In genomic region chr5:117379521-117379920, GRCh38 we compare ENCODE assay signal across 33 cellular contexts.
"Had no signal": no experiment of that assay in that cellular context is flagged by ENCODE, and none has a peak within 500 bp of the region (broad histone marks: within the 10 kb centered on the region; RNA-seq: fewer than 3 reads in every experiment).

No MANE protein-coding gene starts in this region.

- H3K4me3 Mint-ChIP-seq: activated B cell treated with CpG ODN at 0.5 μM for 24 hours; activated CD8-positive, alpha-beta memory T cell treated with anti-CD3 and anti-CD28 coated beads, Interleukin-2, amount 10 ng/mL, durations not matched to agents 7 days and 5 days; activated CD8-positive, alpha-beta T cell treated with anti-CD3 and anti-CD28 coated beads for 36 hours; activated naive CD4-positive, alpha-beta T cell treated with anti-CD3 and anti-CD28 coated beads, Interleukin-2, amount 10 ng/mL, durations not matched to agents 7 days and 5 days; activated naive CD8-positive, alpha-beta T cell treated with anti-CD3 and anti-CD28 coated beads, Interleukin-2, amount 10 ng/mL, durations not matched to agents 7 days and 5 days; activated T-helper 1 cell treated with anti-CD3 and anti-CD28 coated beads, Interleukin-12 subunit alpha, Interleukin-12 subunit beta, Interleukin-2, Interleukin-4 antibody, amounts not matched to agents 30 ng/mL and 10 ng/mL and 1 ng/mL, durations not matched to agents 14 hours and 24 hours and 36 hours; brain; central memory CD8-positive, alpha-beta T cell; T-helper 17 cell; T-helper 2 cell treated with Interferon-gamma antibody and Interleukin-4, amounts not matched to agents 5 μg/mL and 100 μg/mL, for 36 hours had no signal

- H3K4me1 Mint-ChIP-seq: activated B cell treated with CpG ODN at 0.5 μM for 24 hours; activated CD8-positive, alpha-beta memory T cell treated with anti-CD3 and anti-CD28 coated beads, Interleukin-2, amount 10 ng/mL, durations not matched to agents 7 days and 5 days; activated naive CD4-positive, alpha-beta T cell treated with anti-CD3 and anti-CD28 coated beads, Interleukin-2, amount 10 ng/mL, durations not matched to agents 7 days and 5 days; activated naive CD8-positive, alpha-beta T cell treated with anti-CD3 and anti-CD28 coated beads, Interleukin-2, amount 10 ng/mL, durations not matched to agents 7 days and 5 days; brain; central memory CD8-positive, alpha-beta T cell; T-helper 17 cell had no signal

- H3K79me2 ChIP-seq: hepatocyte had no signal

- H3K36me3 Mint-ChIP-seq: activated CD8-positive, alpha-beta memory T cell treated with anti-CD3 and anti-CD28 coated beads, Interleukin-2, amount 10 ng/mL, durations not matched to agents 7 days and 5 days; activated naive CD4-positive, alpha-beta T cell treated with anti-CD3 and anti-CD28 coated beads, Interleukin-2, amount 10 ng/mL, durations not matched to agents 7 days and 5 days; activated naive CD4-positive, alpha-beta T cell treated with anti-CD3 and anti-CD28 coated beads, Interleukin-2, amount 50 U/mL, for 72 hours; activated naive CD8-positive, alpha-beta T cell treated with anti-CD3 and anti-CD28 coated beads, Interleukin-2, amount 10 ng/mL, durations not matched to agents 7 days and 5 days; brain had no signal

- H2AFZ ChIP-seq: hepatocyte had no signal

- H3K27me3 Mint-ChIP-seq: activated B cell treated with CpG ODN at 0.5 μM for 24 hours; activated CD8-positive, alpha-beta memory T cell treated with anti-CD3 and anti-CD28 coated beads, Interleukin-2, amount 10 ng/mL, durations not matched to agents 7 days and 5 days; activated CD8-positive, alpha-beta T cell treated with anti-CD3 and anti-CD28 coated beads for 36 hours; activated naive CD4-positive, alpha-beta T cell treated with anti-CD3 and anti-CD28 coated beads, Interleukin-2, amount 10 ng/mL, durations not matched to agents 7 days and 5 days; activated naive CD8-positive, alpha-beta T cell treated with anti-CD3 and anti-CD28 coated beads, Interleukin-2, amount 10 ng/mL, durations not matched to agents 7 days and 5 days; brain; central memory CD8-positive, alpha-beta T cell; T-helper 17 cell had no signal

- H3K4me1 ChIP-seq: ascending aorta, breast epithelium, esophagus squamous epithelium, gastrocnemius medialis, heart right ventricle had no signal

- H3K27ac Mint-ChIP-seq: activated B cell treated with CpG ODN at 0.5 μM for 24 hours; activated CD8-positive, alpha-beta memory T cell treated with anti-CD3 and anti-CD28 coated beads, Interleukin-2, amount 10 ng/mL, durations not matched to agents 7 days and 5 days; activated CD8-positive, alpha-beta T cell treated with anti-CD3 and anti-CD28 coated beads for 36 hours; activated naive CD4-positive, alpha-beta T cell treated with anti-CD3 and anti-CD28 coated beads, Interleukin-2, amount 10 ng/mL, durations not matched to agents 7 days and 5 days; activated naive CD4-positive, alpha-beta T cell treated with anti-CD3 and anti-CD28 coated beads, Interleukin-2, amount 50 U/mL, for 72 hours; activated naive CD8-positive, alpha-beta T cell treated with anti-CD3 and anti-CD28 coated beads, Interleukin-2, amount 10 ng/mL, durations not matched to agents 7 days and 5 days; activated T-helper 1 cell treated with anti-CD3 and anti-CD28 coated beads, Interleukin-12 subunit alpha, Interleukin-12 subunit beta, Interleukin-2, Interleukin-4 antibody, amounts not matched to agents 30 ng/mL and 10 ng/mL and 1 ng/mL, durations not matched to agents 14 hours and 24 hours and 36 hours; brain; T-helper 17 cell; T-helper 2 cell treated with Interferon-gamma antibody and Interleukin-4, amounts not matched to agents 5 μg/mL and 100 μg/mL, for 36 hours had no signal

- H3K4me3 ChIP-seq: ascending aorta, breast epithelium, esophagus squamous epithelium, gastrocnemius medialis, heart right ventricle, hepatocyte had no signal

- H3K9me3 ChIP-seq: ascending aorta, breast epithelium, esophagus squamous epithelium, gastrocnemius medialis had no signal

- H3K9me3 Mint-ChIP-seq: activated B cell treated with CpG ODN at 0.5 μM for 24 hours; activated naive CD4-positive, alpha-beta T cell treated with anti-CD3 and anti-CD28 coated beads, Interleukin-2, amount 10 ng/mL, durations not matched to agents 7 days and 5 days; activated naive CD8-positive, alpha-beta T cell treated with anti-CD3 and anti-CD28 coated beads, Interleukin-2, amount 10 ng/mL, durations not matched to agents 7 days and 5 days; activated T-helper 1 cell treated with anti-CD3 and anti-CD28 coated beads, Interleukin-12 subunit alpha, Interleukin-12 subunit beta, Interleukin-2, Interleukin-4 antibody, amounts not matched to agents 30 ng/mL and 10 ng/mL and 1 ng/mL, durations not matched to agents 14 hours and 24 hours and 36 hours; T-helper 2 cell treated with Interferon-gamma antibody and Interleukin-4, amounts not matched to agents 5 μg/mL and 100 μg/mL, for 36 hours had no signal

- H3K27ac ChIP-seq: ascending aorta, breast epithelium, esophagus squamous epithelium, gastrocnemius medialis, heart right ventricle, hepatocyte, WERI-Rb-1 had no signal

- H3K27me3 ChIP-seq: ascending aorta, breast epithelium, esophagus squamous epithelium, gastrocnemius medialis, heart right ventricle, hepatocyte had no signal

- DNase-seq: activated B cell treated with CpG ODN at 0.5 μM for 24 hours; activated CD4-positive, alpha-beta T cell treated with anti-CD3 and anti-CD28 coated beads for 48 hours; activated CD4-positive, alpha-beta T cell treated with anti-CD3 and anti-CD28 coated beads, Interleukin-2, amount 50 U/mL, for 1 hour; activated CD4-positive, alpha-beta T cell treated with anti-CD3 and anti-CD28 coated beads, Interleukin-2, amount 50 U/mL, for 48 hours; activated CD8-positive, alpha-beta memory T cell treated with anti-CD3 and anti-CD28 coated beads, Interleukin-2, amount 10 ng/mL, durations not matched to agents 7 days and 5 days; activated CD8-positive, alpha-beta memory T cell treated with anti-CD3 and anti-CD28 coated beads, Interleukin-2, amount 50 U/mL, for 4 hours; activated CD8-positive, alpha-beta T cell treated with anti-CD3 and anti-CD28 coated beads for 36 hours; activated gamma-delta T cell; activated naive CD4-positive, alpha-beta T cell; activated naive CD4-positive, alpha-beta T cell treated with anti-CD3 and anti-CD28 coated beads, Interleukin-2, amount 10 ng/mL, durations not matched to agents 7 days and 5 days; activated naive CD8-positive, alpha-beta T cell treated with anti-CD3 and anti-CD28 coated beads, Interleukin-2, amount 10 ng/mL, durations not matched to agents 7 days and 5 days; activated T-cell treated with anti-CD3 and anti-CD28 coated beads, Interleukin-2, amount 50 U/mL, for 1 hour; activated T-cell treated with anti-CD3 and anti-CD28 coated beads, Interleukin-2, amount 50 U/mL, for 48 hours; effector CD8-positive, alpha-beta T cell; erythroblast; esophagus squamous epithelium; foreskin fibroblast; gastrocnemius medialis; glutamatergic neuron; heart right ventricle; T-helper 1 cell; T-helper 17 cell; T1000; WERI-Rb-1 had no signal

- H3K36me3 ChIP-seq: ascending aorta, breast epithelium, esophagus squamous epithelium, gastrocnemius medialis, heart right ventricle, WERI-Rb-1 had no signal

- ATAC-seq: activated CD4-positive, CD25-positive, alpha-beta regulatory T cell treated with anti-CD3 and anti-CD28 coated beads, Interleukin-2, amount 50 U/mL, for 24 hours; activated CD8-positive, alpha-beta memory T cell treated with anti-CD3 and anti-CD28 coated beads, Interleukin-2, amount 10 ng/mL, durations not matched to agents 7 days and 5 days; activated CD8-positive, alpha-beta T cell treated with anti-CD3 and anti-CD28 coated beads for 36 hours; activated naive CD4-positive, alpha-beta T cell treated with anti-CD3 and anti-CD28 coated beads, Interleukin-2, amount 50 U/mL, for 72 hours; gastrocnemius medialis; heart right ventricle; T-helper 17 cell had no signal

- H3K4me2 ChIP-seq: hepatocyte had no signal
